In the genomic region with DNA sequence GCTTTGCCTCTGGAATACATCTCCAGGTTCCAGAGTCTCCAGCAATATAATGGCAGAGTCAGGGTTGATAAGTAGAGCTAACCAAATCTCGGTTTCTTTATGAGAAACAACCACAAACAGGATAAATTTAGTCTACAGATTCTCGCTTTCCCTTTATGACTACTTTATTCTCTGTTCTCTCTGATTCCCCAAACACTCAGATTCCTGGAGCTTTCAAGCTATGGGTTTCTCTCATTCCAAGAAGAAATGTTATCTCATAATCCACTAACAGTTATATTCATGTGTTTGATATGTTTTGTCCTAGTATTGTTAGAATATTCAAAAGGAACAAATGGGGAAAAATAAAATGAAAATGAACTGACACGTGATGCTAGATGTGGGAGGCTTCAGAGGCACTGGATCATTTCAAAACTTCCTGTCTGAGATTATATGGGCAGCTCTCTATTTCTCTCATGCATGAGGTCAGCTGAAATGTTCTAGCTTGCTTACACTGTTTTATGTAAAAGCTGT, we compare ENCODE assay signal across 20 cellular contexts.
DNase-seq lines count a peak whose midpoint lies in the region; ATAC-seq and TF ChIP-seq lines count a peak whose summit lies in the region.
"Had no signal": no experiment of that assay in that cellular context is flagged by ENCODE, and none has a peak within 500 bp of the region (broad histone marks: within the 10 kb centered on the region; RNA-seq: fewer than 3 reads in every experiment).

No MANE protein-coding gene starts in this region.

- H3K27me3 ChIP-seq in smooth muscle cell (ENCODE audit: low read depth) (no peaks in the 10 kb centered on the region), GM23338 (ENCODE audit: insufficient read depth) (no peaks in the 10 kb centered on the region)
- H3K27me3 ChIP-seq: colonic mucosa, neural progenitor cell had no signal

- no peak for DNase-seq in smooth muscle cell (lab: John Stamatoyannopoulos, UW; ENCODE audit: unreplicated experiment)
- no peak for DNase-seq in GM23338 (ENCODE audit: low spot score)
- no peak for DNase-seq in coronary artery (ENCODE audit: low spot score)
- DNase-seq: AML-193, Caco-2, colonic mucosa, Kasumi-1, NCI-H1105 treated with DMSO at 0.1 percent for 48 hours, NCI-H748 treated with DMSO at 0.1 percent for 48 hours had no signal

- H2AFZ ChIP-seq in smooth muscle cell (ENCODE audit: low read depth) (peak overlapping the region; percentile 66), GM23338 (no peak overlapping the region; the same call in 1 of the 2 replicates)
- H2AFZ ChIP-seq: neural progenitor cell had no signal

- H3K36me3 Mint-ChIP-seq in GM23338 (ENCODE audit: low read depth) = peaks cover 6% of the 10 kb centered on the region
- H3K36me3 Mint-ChIP-seq: activated naive CD8-positive, alpha-beta T cell; brain; neural progenitor cell had no signal

- H3K4me1 Mint-ChIP-seq in GM23338 = no peaks in the 10 kb centered on the region

- H4K20me1 ChIP-seq in smooth muscle cell (ENCODE audit: low read depth) (no peaks in the 10 kb centered on the region), GM23338 (replicated peaks; ENCODE audit: insufficient read depth) (no peaks in the 10 kb centered on the region)

- no peak overlapping the region for H3K4me3 Mint-ChIP-seq in GM23338
- H3K4me3 Mint-ChIP-seq: activated naive CD8-positive, alpha-beta T cell; activated T-helper 1 cell treated with anti-CD3 and anti-CD28 coated beads, Interleukin-12 subunit alpha, Interleukin-12 subunit beta, Interleukin-2, Interleukin-4 antibody, amounts not matched to agents 30 ng/mL and 10 ng/mL and 1 ng/mL, durations not matched to agents 14 hours and 24 hours and 36 hours; brain had no signal

- H3K4me2 ChIP-seq in smooth muscle cell (peak overlapping the region; percentile 18), GM23338 (no peak overlapping the region)
- H3K4me2 ChIP-seq: neural progenitor cell had no signal

- H3F3A ChIP-seq in smooth muscle cell (ENCODE audit: low read depth) (peaks cover 6% of the 10 kb centered on the region), GM23338 (replicated peaks; ENCODE audit: low read depth) (no peaks in the 10 kb centered on the region)

- no peak overlapping the region for H3K9ac ChIP-seq in smooth muscle cell (ENCODE audit: low read depth)
- H3K9ac ChIP-seq: neural progenitor cell had no signal

- peaks cover 4% of the 10 kb centered on the region for H3K9me3 ChIP-seq in smooth muscle cell (replicated peaks; ENCODE audit: low read depth)
- H3K9me3 ChIP-seq: colonic mucosa had no signal

- peaks cover 3% of the 10 kb centered on the region for H3K4me1 ChIP-seq in smooth muscle cell (ENCODE audit: low read depth)
- no peaks in the 10 kb centered on the region for H3K4me1 ChIP-seq in GM23338 (ENCODE audit: insufficient read depth)
- H3K4me1 ChIP-seq: Caco-2, colonic mucosa, neural progenitor cell had no signal

- H3K27ac Mint-ChIP-seq in GM23338 = no peak overlapping the region
- H3K27ac Mint-ChIP-seq: activated naive CD8-positive, alpha-beta T cell; activated T-helper 1 cell treated with anti-CD3 and anti-CD28 coated beads, Interleukin-12 subunit alpha, Interleukin-12 subunit beta, Interleukin-2, Interleukin-4 antibody, amounts not matched to agents 30 ng/mL and 10 ng/mL and 1 ng/mL, durations not matched to agents 14 hours and 24 hours and 36 hours; neural progenitor cell had no signal

- H3K36me3 ChIP-seq in smooth muscle cell (ENCODE audit: low read depth) (no peaks in the 10 kb centered on the region), GM23338 (ENCODE audit: insufficient read depth) (no peaks in the 10 kb centered on the region)
- H3K36me3 ChIP-seq: colonic mucosa, neural progenitor cell had no signal

- 16% methylated on average over 3 of the region's 3 CpGs for WGBS in smooth muscle cell (ENCODE audit: low lambda C conversion rate)

- TF ChIP-seq CTCF in smooth muscle cell (IDR thresholded peaks at IDR 0.05; ENCODE audit: borderline replicate concordance, insufficient read depth, poor library complexity, severe bottlenecking) = no peak
- TF ChIP-seq CTCF in GM23338 (conservative IDR thresholded peaks at IDR 0.05; ENCODE audit: low read depth in 2 of 2) = no peak
- TF ChIP-seq CTCF in coronary artery (IDR thresholded peaks at IDR 0.05) = no peak

- peaks cover 61% of the 10 kb centered on the region for H3K9me3 Mint-ChIP-seq in GM23338

- no peaks in the 10 kb centered on the region for H3K27me3 Mint-ChIP-seq in GM23338 (ENCODE audit: insufficient read depth, low read depth, poor library complexity)
- H3K27me3 Mint-ChIP-seq: activated naive CD8-positive, alpha-beta T cell; brain had no signal

- H3K4me3 ChIP-seq in smooth muscle cell (no peak overlapping the region), GM23338 (no peak overlapping the region), coronary artery (no peak overlapping the region)
- H3K4me3 ChIP-seq: colonic mucosa, neural progenitor cell had no signal

- no peaks in the 10 kb centered on the region for H3K9me2 ChIP-seq in GM23338 (ENCODE audit: insufficient read depth)

- H3K79me2 ChIP-seq in smooth muscle cell (ENCODE audit: low read depth) (no peaks in the 10 kb centered on the region), GM23338 (replicated peaks; ENCODE audit: insufficient read depth) (no peaks in the 10 kb centered on the region)

- ATAC-seq in GM18870 (IDR thresholded peaks at IDR 0.05; ENCODE audit: unreplicated experiment) (peak; percentile 65), GM21723 (IDR thresholded peaks at IDR 0.05; ENCODE audit: unreplicated experiment) (peak; percentile 63), HG03378 (IDR thresholded peaks at IDR 0.05; ENCODE audit: unreplicated experiment) (peak; percentile 58), GM23338 (no peak), GM21576 (IDR thresholded peaks at IDR 0.05; ENCODE audit: unreplicated experiment) (no peak)
- ATAC-seq: activated CD4-positive, CD25-positive, alpha-beta regulatory T cell treated with anti-CD3 and anti-CD28 coated beads, Interleukin-2, amount 50 U/mL, for 24 hours; SK-N-SH treated with all-trans-retinoic acid at 6 μM for 48 hours had no signal

- peak overlapping the region; percentile 56 for H3K27ac ChIP-seq in smooth muscle cell (ENCODE audit: low read depth)
- H3K27ac ChIP-seq in GM23338 (ENCODE audit: low read depth) = no peak overlapping the region
- H3K27ac ChIP-seq in coronary artery = no peak overlapping the region
- H3K27ac ChIP-seq: colonic mucosa, epithelial cell of prostate, neural progenitor cell had no signal

TF ChIP-seq in GM23338, 12 proteins besides CTCF, POLR2A, EP300 and RAD21 (continues in another document):
- no peak for TF ChIP-seq JUNB (IDR thresholded peaks at IDR 0.05; ENCODE audit: unreplicated experiment)
- no peak for TF ChIP-seq ZNF331 (CRISPR knock-in tag; IDR thresholded peaks at IDR 0.05; ENCODE audit: low read depth)
- TF ChIP-seq EZH2phosphoT487 (IDR thresholded peaks at IDR 0.05; ENCODE audit: unreplicated experiment) = no peak
- no peak for TF ChIP-seq EZH2 (IDR thresholded peaks at IDR 0.05; ENCODE audit: low read depth, unreplicated experiment)
- TF ChIP-seq POLR2AphosphoS5 (IDR thresholded peaks at IDR 0.05; ENCODE audit: low read depth) = no peak
- TF ChIP-seq, protein P1, sequence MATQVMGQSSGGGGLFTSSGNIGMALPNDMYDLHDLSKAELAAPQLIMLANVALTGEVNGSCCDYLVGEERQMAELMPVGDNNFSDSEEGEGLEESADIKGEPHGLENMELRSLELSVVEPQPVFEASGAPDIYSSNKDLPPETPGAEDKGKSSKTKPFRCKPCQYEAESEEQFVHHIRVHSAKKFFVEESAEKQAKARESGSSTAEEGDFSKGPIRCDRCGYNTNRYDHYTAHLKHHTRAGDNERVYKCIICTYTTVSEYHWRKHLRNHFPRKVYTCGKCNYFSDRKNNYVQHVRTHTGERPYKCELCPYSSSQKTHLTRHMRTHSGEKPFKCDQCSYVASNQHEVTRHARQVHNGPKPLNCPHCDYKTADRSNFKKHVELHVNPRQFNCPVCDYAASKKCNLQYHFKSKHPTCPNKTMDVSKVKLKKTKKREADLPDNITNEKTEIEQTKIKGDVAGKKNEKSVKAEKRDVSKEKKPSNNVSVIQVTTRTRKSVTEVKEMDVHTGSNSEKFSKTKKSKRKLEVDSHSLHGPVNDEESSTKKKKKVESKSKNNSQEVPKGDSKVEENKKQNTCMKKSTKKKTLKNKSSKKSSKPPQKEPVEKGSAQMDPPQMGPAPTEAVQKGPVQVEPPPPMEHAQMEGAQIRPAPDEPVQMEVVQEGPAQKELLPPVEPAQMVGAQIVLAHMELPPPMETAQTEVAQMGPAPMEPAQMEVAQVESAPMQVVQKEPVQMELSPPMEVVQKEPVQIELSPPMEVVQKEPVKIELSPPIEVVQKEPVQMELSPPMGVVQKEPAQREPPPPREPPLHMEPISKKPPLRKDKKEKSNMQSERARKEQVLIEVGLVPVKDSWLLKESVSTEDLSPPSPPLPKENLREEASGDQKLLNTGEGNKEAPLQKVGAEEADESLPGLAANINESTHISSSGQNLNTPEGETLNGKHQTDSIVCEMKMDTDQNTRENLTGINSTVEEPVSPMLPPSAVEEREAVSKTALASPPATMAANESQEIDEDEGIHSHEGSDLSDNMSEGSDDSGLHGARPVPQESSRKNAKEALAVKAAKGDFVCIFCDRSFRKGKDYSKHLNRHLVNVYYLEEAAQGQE (IDR thresholded peaks at IDR 0.05; ENCODE audit: unreplicated experiment) = no peak
- no peak for TF ChIP-seq ZNF114 (CRISPR knock-in tag; IDR thresholded peaks at IDR 0.05)

Comparison
In these comparisons a context has a peak if more than half of its experiments do, and no peak if none do; other contexts are left out.
1. ATAC-seq: peak in GM18870 (single experiment), GM21723 (single experiment) and HG03378 (single experiment); none in GM23338 (single experiment) and GM21576 (single experiment).